Comparison of ENCODE assay signal across 1 cellular context in genomic region chr1:55703726-55704363, GRCh38.
TF ChIP-seq lines count a peak whose summit lies in the region.

No MANE protein-coding gene starts in this region.

TF ChIP-seq in IMR-90, 13 proteins besides CTCF, POLR2A, EP300 and RAD21 (continued from another document):
- TF ChIP-seq MXI1 (IDR thresholded peaks at IDR 0.05; ENCODE audit: borderline replicate concordance, low read depth, low read length) (no peak), MAZ (IDR thresholded peaks at IDR 0.05; ENCODE audit: borderline replicate concordance, low read depth, low read length) (no peak), FOS (IDR thresholded peaks at IDR 0.05; ENCODE audit: low read depth, low read length) (no peak), MAFK (IDR thresholded peaks at IDR 0.05; ENCODE audit: low read depth, low read length) (no peak), RFX5 (IDR thresholded peaks at IDR 0.05; ENCODE audit: low read depth, low read length) (no peak), CHD1 (IDR thresholded peaks at IDR 0.05; ENCODE audit: low read depth, low read length) (no peak)
